Comparison of ENCODE assay signal across 8 cellular contexts in genomic region chr1:149708192-149708853, GRCh38.
DNase-seq lines count a peak whose midpoint lies in the region; ATAC-seq, FAIRE-seq and TF ChIP-seq lines count a peak whose summit lies in the region.
"Not testable (repeated sequence)": the region's sequence is repeated elsewhere in the genome, so short reads cannot be mapped to it uniquely, and the experiment has no call there.

No MANE protein-coding gene starts in this region.

- H3K4me3 ChIP-seq in BLaER1; HL-60 (replicated peaks; ENCODE audit: insufficient read depth, low read length): not testable (repeated sequence)
- H3K4me3 ChIP-seq in HepG2 (replicated peaks in 1 of 3; ENCODE audit: insufficient read depth in 1 of 3, low read depth in 2 of 3, low read length in 3 of 3): peak overlapping the region; percentile 16 to 33 (median 23); a peak in 2 of 6 replicates

- H3K9me3 ChIP-seq in BLaER1; HepG2 (ENCODE audit: low read length): not testable (repeated sequence)

- not testable (repeated sequence) for H3K9ac ChIP-seq in BLaER1; HepG2 (ENCODE audit: insufficient read depth, low read depth, low read length)

- not testable (repeated sequence) for H3K27me3 ChIP-seq in BLaER1; HL-60 (ENCODE audit: insufficient read depth, poor library complexity, severe bottlenecking); HepG2 (ENCODE audit: control insufficient read depth in 1 of 2, insufficient read depth in 2 of 2, low read length in 2 of 2)

- POLR2A ChIA-PET in HepG2 (lab: Yijun Ruan, JAX): not testable (repeated sequence)

- H3K36me3 Mint-ChIP-seq in activated CD8-positive, alpha-beta memory T cell treated with anti-CD3 and anti-CD28 coated beads, Interleukin-2, amount 10 ng/mL, durations not matched to agents 7 days and 5 days: not testable (repeated sequence)

- H3K9me3 Mint-ChIP-seq in activated CD8-positive, alpha-beta memory T cell treated with anti-CD3 and anti-CD28 coated beads, Interleukin-2, amount 10 ng/mL, durations not matched to agents 7 days and 5 days (ENCODE audit: low read depth): not testable (repeated sequence)

- peak overlapping the region; percentile 65 for H3K4me3 Mint-ChIP-seq in activated CD8-positive, alpha-beta memory T cell treated with anti-CD3 and anti-CD28 coated beads, Interleukin-2, amount 10 ng/mL, durations not matched to agents 7 days and 5 days

- not testable (repeated sequence) for H3K27me3 Mint-ChIP-seq in activated CD8-positive, alpha-beta memory T cell treated with anti-CD3 and anti-CD28 coated beads, Interleukin-2, amount 10 ng/mL, durations not matched to agents 7 days and 5 days

- peak; percentile 48 to 64 for DNase-seq in HL-60 (ENCODE audit: low read depth in 1 of 2, low spot score in 1 of 2)
- DNase-seq in OCI-M1 (lab: John Stamatoyannopoulos, UW): peak; percentile 97
- DNase-seq in activated CD8-positive, alpha-beta memory T cell treated with anti-CD3 and anti-CD28 coated beads, Interleukin-2, amount 10 ng/mL, durations not matched to agents 7 days and 5 days: peak; percentile 76
- peak; percentile 60 for DNase-seq in dermis blood vessel endothelial cell
- DNase-seq in HepG2 (ENCODE audit: low spot score): peak; percentile 77
- DNase-seq in stimulated activated CD4-positive, alpha-beta T cell treated with anti-CD3 and anti-CD28 coated beads, Interleukin-1b, Interleukin-23, amount 100 ng/mL, for 48 hours: peak; percentile 70

- not testable (repeated sequence) for H3K36me3 ChIP-seq in BLaER1; HepG2 (replicated peaks in 1 of 2; ENCODE audit: control insufficient read depth in 1 of 2, insufficient read depth in 2 of 2, low read length in 2 of 2)

- H3K4me2 ChIP-seq in BLaER1 (peak overlapping the region; percentile 36; the same call in 1 of the 2 replicates), HepG2 (ENCODE audit: low read depth, low read length) (peak overlapping the region; percentile 45)

- H3K4me1 ChIP-seq in BLaER1; HepG2 (ENCODE audit: insufficient read depth, low read length): not testable (repeated sequence)

- not testable (repeated sequence) for H2AFZ ChIP-seq in HepG2 (ENCODE audit: low read length)

- not testable (repeated sequence) for H3K4me1 Mint-ChIP-seq in activated CD8-positive, alpha-beta memory T cell treated with anti-CD3 and anti-CD28 coated beads, Interleukin-2, amount 10 ng/mL, durations not matched to agents 7 days and 5 days

- BruUV-seq in HepG2 (replicated peaks; lab: Mats Ljungman, UMichigan): not testable (repeated sequence)

- intact Hi-C loops in HepG2 (cut with micrococcal nuclease; ENCODE audit: unreplicated experiment): not testable (repeated sequence)

- H3K27ac Mint-ChIP-seq in activated CD8-positive, alpha-beta memory T cell treated with anti-CD3 and anti-CD28 coated beads, Interleukin-2, amount 10 ng/mL, durations not matched to agents 7 days and 5 days: peak overlapping the region; percentile 87

- not testable (repeated sequence) for H4K20me1 ChIP-seq in BLaER1; HepG2 (ENCODE audit: insufficient read depth, low read length)

- CTCF ChIA-PET in activated CD8-positive, alpha-beta memory T cell treated with anti-CD3 and anti-CD28 coated beads, Interleukin-2, amount 10 ng/mL, durations not matched to agents 7 days and 5 days (lab: Charles Lee); HepG2 (lab: Yijun Ruan, JAX; ENCODE audit: low intra/inter-chr PET ratio, low total read pairs): not testable (repeated sequence)

- in situ Hi-C loops in HepG2 (cut with HindIII; ENCODE audit: extremely low pct_ligation_motif_present, low pct_unique_long_range_greater_than_20kb): not testable (repeated sequence)

- H3K79me2 ChIP-seq in HepG2 (ENCODE audit: insufficient read depth, low read length): not testable (repeated sequence)

- not testable (repeated sequence) for H3K27ac ChIP-seq in BLaER1; HepG2 (ENCODE audit: extremely low read length, insufficient read depth, low read length)
- peak overlapping the region; percentile 33 for H3K27ac ChIP-seq in HL-60 (replicated peaks)

- TF ChIP-seq EP300 in HepG2 (IDR thresholded peaks at IDR 0.05; ENCODE audit: low read depth in 2 of 2, low read length in 2 of 2); HepG2 (CRISPR knock-in tag; IDR thresholded peaks at IDR 0.05; ENCODE audit: borderline replicate concordance): not testable (repeated sequence)

- TF ChIP-seq POLR2A in HepG2 (IDR thresholded peaks at IDR 0.05; ENCODE audit: insufficient read depth in 1 of 2, low read depth in 2 of 2, low read length in 2 of 2): not testable (repeated sequence)

- peak; percentile 71 for FAIRE-seq in HepG2 (lab: Jason Lieb, UNC)

- TF ChIP-seq CTCF in HL-60 (IDR thresholded peaks at IDR 0.05; ENCODE audit: insufficient read depth, low read length); HepG2 (CRISPR knock-in tag; IDR thresholded peaks at IDR 0.05): not testable (repeated sequence)

- ATAC-seq in GM19467 (IDR thresholded peaks at IDR 0.05; ENCODE audit: unreplicated experiment) (peak; percentile 85), HepG2 (peak; percentile 88)
- peak; percentile 93 for ATAC-seq in activated CD8-positive, alpha-beta memory T cell treated with anti-CD3 and anti-CD28 coated beads, Interleukin-2, amount 10 ng/mL, durations not matched to agents 7 days and 5 days

- 0% methylated on average over 11 of the region's 22 CpGs for WGBS in HepG2 (ENCODE audit: low lambda C conversion rate)

- TF ChIP-seq RAD21 in HepG2 (CRISPR knock-in tag; IDR thresholded peaks at IDR 0.05): not testable (repeated sequence)

TF ChIP-seq in HepG2, 621 proteins besides CTCF, POLR2A, EP300 and RAD21 (continues in another document):
- peak; percentile 67 for TF ChIP-seq RXRB (CRISPR knock-in tag; IDR thresholded peaks at IDR 0.05; ENCODE audit: borderline replicate concordance)
- 0 out of 2 replicates have a peak, but pooled peaks have one; percentile 39 for TF ChIP-seq ZNF614 (CRISPR knock-in tag; IDR thresholded peaks at IDR 0.05; ENCODE audit: borderline replicate concordance)
- TF ChIP-seq SMAD3 (CRISPR knock-in tag; IDR thresholded peaks at IDR 0.05): peak; percentile 84; the same call in 1 of the 2 replicates
- 0 out of 2 replicates have a peak, but pooled peaks have one; percentile 31 for TF ChIP-seq ZNF556 (CRISPR knock-in tag; IDR thresholded peaks at IDR 0.05; ENCODE audit: borderline replicate concordance)
- 0 out of 2 replicates have a peak, but pooled peaks have one; percentile 19 for TF ChIP-seq TARDBP (CRISPR knock-in tag; IDR thresholded peaks at IDR 0.05)
- TF ChIP-seq ISL2 (CRISPR knock-in tag; IDR thresholded peaks at IDR 0.05): peak; percentile 50; the same call in 1 of the 2 replicates
- peak; percentile 54; the same call in 1 of the 2 replicates for TF ChIP-seq HOXA5 (CRISPR knock-in tag; IDR thresholded peaks at IDR 0.05)
- peak; percentile 11; the same call in 1 of the 2 replicates for TF ChIP-seq FOXK2 (IDR thresholded peaks at IDR 0.05)
- TF ChIP-seq FOXA3 (CRISPR knock-in tag; IDR thresholded peaks at IDR 0.05): 0 out of 2 replicates have a peak, but pooled peaks have one; percentile 19
- TF ChIP-seq BCL6 (CRISPR knock-in tag; IDR thresholded peaks at IDR 0.05): peak; percentile 57; the same call in 1 of the 2 replicates
- TF ChIP-seq DRAP1 (CRISPR knock-in tag; IDR thresholded peaks at IDR 0.05): 0 out of 2 replicates have a peak, but pooled peaks have one; percentile 25
- TF ChIP-seq KAT8 (CRISPR knock-in tag; IDR thresholded peaks at IDR 0.05): peak; percentile 71; the same call in 1 of the 2 replicates
- TF ChIP-seq ZNF12 (CRISPR knock-in tag; IDR thresholded peaks at IDR 0.05): 0 out of 2 replicates have a peak, but pooled peaks have one; percentile 55
- peak; percentile 33; the same call in 1 of the 2 replicates for TF ChIP-seq HOXA3 (CRISPR knock-in tag; IDR thresholded peaks at IDR 0.05)
- peak; percentile 55; the same call in 1 of the 2 replicates for TF ChIP-seq ZNF205 (CRISPR knock-in tag; IDR thresholded peaks at IDR 0.05)
- TF ChIP-seq ZNF362 (CRISPR knock-in tag; IDR thresholded peaks at IDR 0.05; ENCODE audit: borderline replicate concordance): peak; percentile 37; the same call in 1 of the 2 replicates
- TF ChIP-seq RXRA (CRISPR knock-in tag; IDR thresholded peaks at IDR 0.05): peak; percentile 56; the same call in 1 of the 2 replicates
- TF ChIP-seq IKZF5 (CRISPR knock-in tag; IDR thresholded peaks at IDR 0.05): peak; percentile 35; the same call in 1 of the 2 replicates
